Comparison of ENCODE assay signal across 10 cellular contexts in genomic region chrX:1337144-1337779, GRCh38. TPM values are rescaled to one million over a fixed set of nuclear protein-coding genes. Genes with fewer than 3 reads are reported as not detected.
A peak's percentile ranks its signal among the peaks of the same experiment; 100 is the strongest.
DNase-seq lines count a peak whose midpoint lies in the region; ATAC-seq, FAIRE-seq and TF ChIP-seq lines count a peak whose summit lies in the region.
"Not testable (repeated sequence)": the region's sequence is repeated elsewhere in the genome, so short reads cannot be mapped to it uniquely, and the experiment has no call there.
"Had no signal": no experiment of that assay in that cellular context is flagged by ENCODE, and none has a peak within 500 bp of the region (broad histone marks: within the 10 kb centered on the region; RNA-seq: fewer than 3 reads in every experiment).

No MANE protein-coding gene starts in this region.

- H3K9me3 Mint-ChIP-seq in activated CD4-positive, alpha-beta memory T cell treated with anti-CD3 and anti-CD28 coated beads for 36 hours, result peaks cover 22% of the 10 kb centered on the region
- H3K9me3 Mint-ChIP-seq in chondrocyte (ENCODE audit: low read depth), result peaks cover 12% of the 10 kb centered on the region

- not testable (repeated sequence) for TF ChIP-seq CTCF in GM12864 (IDR thresholded peaks at IDR 0.05; ENCODE audit: low read depth, low read length, missing control alignments); HL-60 (IDR thresholded peaks at IDR 0.05; ENCODE audit: insufficient read depth, low read length); chondrocyte (IDR thresholded peaks at IDR 0.05); kidney (IDR thresholded peaks at IDR 0.05; ENCODE audit: borderline replicate concordance, extremely low read depth, insufficient read depth); uterus (IDR thresholded peaks at IDR 0.05)

- H3K9ac ChIP-seq in kidney (ENCODE audit: low read length in 2 of 2), result peak overlapping the region; percentile 27 to 82

- intact Hi-C loops in activated CD4-positive, alpha-beta memory T cell treated with anti-CD3 and anti-CD28 coated beads for 36 hours (cut with micrococcal nuclease); kidney (cut with DNase I); posterior vena cava (cut with DNase I); uterus (cut with DNase I; ENCODE audit: low total_unique reads): not testable (repeated sequence)

- POLR2A ChIA-PET in activated CD4-positive, alpha-beta memory T cell treated with anti-CD3 and anti-CD28 coated beads for 36 hours (lab: Charles Lee), result not testable (repeated sequence)

- H3K36me3 ChIP-seq in kidney (ENCODE audit: control insufficient read depth in 1 of 2, insufficient read depth in 2 of 2, low read length in 2 of 2); uterus: not testable (repeated sequence)

- not testable (repeated sequence) for H3K36me3 Mint-ChIP-seq in activated CD4-positive, alpha-beta memory T cell treated with anti-CD3 and anti-CD28 coated beads for 36 hours; chondrocyte (ENCODE audit: low read depth)

- H3K27ac ChIP-seq in HL-60 (replicated peaks), result peak overlapping the region; percentile 64
- H3K27ac ChIP-seq in kidney (ENCODE audit: low read depth in 2 of 2, low read length in 2 of 2), result peak overlapping the region; percentile 33 to 45
- H3K27ac ChIP-seq in uterus, result peak overlapping the region; percentile 45 to 81

- CTCF ChIA-PET in activated CD4-positive, alpha-beta memory T cell treated with anti-CD3 and anti-CD28 coated beads for 36 hours (lab: Charles Lee), result not testable (repeated sequence)

- H3K27me3 ChIP-seq in HL-60 (ENCODE audit: insufficient read depth, poor library complexity, severe bottlenecking); uterus: not testable (repeated sequence)

- H3K4me3 ChIP-seq in GM12864 (ENCODE audit: low read depth, low read length) (peak overlapping the region; percentile 58), HL-60 (replicated peaks; ENCODE audit: insufficient read depth, low read length) (peak overlapping the region; percentile 56), kidney (ENCODE audit: low read length in 2 of 2) (peak overlapping the region; percentile 55 to 64), uterus (peak overlapping the region in 1 of 2 donors; percentile 31)

- peaks cover 14% of the 10 kb centered on the region for H3K4me1 Mint-ChIP-seq in activated CD4-positive, alpha-beta memory T cell treated with anti-CD3 and anti-CD28 coated beads for 36 hours (ENCODE audit: low read depth)
- H3K4me1 Mint-ChIP-seq in chondrocyte (ENCODE audit: low read depth), result peaks cover 11% of the 10 kb centered on the region

- not testable (repeated sequence) for H3K4me1 ChIP-seq in kidney (ENCODE audit: control insufficient read depth in 1 of 2, insufficient read depth in 1 of 2, low read depth in 1 of 2, low read length in 2 of 2); uterus

- not testable (repeated sequence) for H3K9me3 ChIP-seq in kidney (ENCODE audit: control insufficient read depth in 1 of 2, low read length in 2 of 2); uterus

- peak; percentile 25 for ATAC-seq in GM21576 (IDR thresholded peaks at IDR 0.05; ENCODE audit: unreplicated experiment)

- not testable (repeated sequence) for DNase-seq in GM12864 (ENCODE audit: low read depth); HL-60 (ENCODE audit: low read depth in 1 of 2, low spot score in 1 of 2); activated CD4-positive, alpha-beta memory T cell treated with anti-CD3 and anti-CD28 coated beads for 36 hours; chondrocyte (ENCODE audit: low spot score); uterus
- DNase-seq in kidney (peak; percentile 9), posterior vena cava (ENCODE audit: low spot score) (peak; percentile 7)

- not testable (repeated sequence) for H3K27ac Mint-ChIP-seq in activated CD4-positive, alpha-beta memory T cell treated with anti-CD3 and anti-CD28 coated beads for 36 hours; chondrocyte (ENCODE audit: unreplicated experiment)

- TF ChIP-seq POLR2A in uterus (IDR thresholded peaks at IDR 0.05), result not testable (repeated sequence)

- H3K27me3 Mint-ChIP-seq in activated CD4-positive, alpha-beta memory T cell treated with anti-CD3 and anti-CD28 coated beads for 36 hours, result peaks cover 11% of the 10 kb centered on the region
- H3K27me3 Mint-ChIP-seq in chondrocyte (ENCODE audit: low read depth), result not testable (repeated sequence)

- H3K4me3 Mint-ChIP-seq in activated CD4-positive, alpha-beta memory T cell treated with anti-CD3 and anti-CD28 coated beads for 36 hours, result peak overlapping the region; percentile 67
- peak overlapping the region; percentile 68 for H3K4me3 Mint-ChIP-seq in chondrocyte (ENCODE audit: unreplicated experiment)

- FAIRE-seq in kidney (lab: Jason Lieb, UNC), result not testable (repeated sequence)

RNA-seq across cellular contexts. Expression of gene IL3RA, which starts 0.7 kb away (rescaled TPM):
- total RNA-seq in activated CD4-positive, alpha-beta memory T cell treated with anti-CD3 and anti-CD28 coated beads for 36 hours, result 1 to 10 TPM; 1.2 to 1.4 TPM
- total RNA-seq in chondrocyte, result 0.23 to 0.47 TPM in 2 of 3 replicates, not detected in the other
- total RNA-seq in kidney, result 4.6 TPM
- 10.2 TPM for polyA plus RNA-seq in kidney (ENCODE audit: insufficient read depth, low read depth, low replicate concordance)
- 1 to 10 TPM; 5.4 to 5.6 TPM for total RNA-seq in posterior vena cava
- 10 to 100 TPM in 1 of 4 donors, 1 to 10 TPM in 3; 1.2 to 16.2 (median 8.6) TPM for total RNA-seq in uterus
- total RNA-seq: MCF 10A, neural crest cell had no signal

RNA-seq across cellular contexts. Expression of gene SLC25A6, which starts 54.7 kb away (rescaled TPM):
- 100 to 1,000 TPM; 399 to 407 TPM for total RNA-seq in activated CD4-positive, alpha-beta memory T cell treated with anti-CD3 and anti-CD28 coated beads for 36 hours
- total RNA-seq in chondrocyte (270 to 332 TPM (median 327 TPM) in 3 replicates), kidney (357 TPM), posterior vena cava (100 to 1,000 TPM; 204 to 218 TPM), uterus (100 to 1,000 TPM; 140 to 289 (median 207) TPM)
- 654 TPM for polyA plus RNA-seq in kidney (ENCODE audit: insufficient read depth, low read depth, low replicate concordance)
